20 cellular contexts compared by ENCODE assay signal in the genomic region with DNA sequence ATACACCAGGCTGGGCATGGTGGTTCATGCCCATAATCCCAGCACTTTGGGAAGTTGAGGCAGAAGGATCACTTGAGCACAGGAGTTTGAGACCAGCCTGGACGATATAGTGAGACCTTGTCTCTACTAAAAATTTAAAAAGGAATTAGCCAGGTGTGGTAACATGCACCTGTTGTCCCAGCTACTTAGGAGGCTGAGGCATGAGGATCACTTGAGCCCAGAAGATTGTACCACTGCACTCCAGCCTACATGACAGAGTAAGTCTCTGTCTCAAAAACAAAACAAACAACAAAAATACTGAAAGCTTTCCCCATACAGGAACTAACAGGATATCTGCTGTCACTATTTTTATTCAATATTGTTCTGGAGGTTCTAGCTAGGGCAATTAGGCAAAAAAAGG. TPM values are rescaled to one million over a fixed set of nuclear protein-coding genes. Genes with fewer than 3 reads are reported as not detected.
DNase-seq lines count a peak whose midpoint lies in the region; ATAC-seq, FAIRE-seq and TF ChIP-seq lines count a peak whose summit lies in the region.
"Had no signal": no experiment of that assay in that cellular context is flagged by ENCODE, and none has a peak within 500 bp of the region (broad histone marks: within the 10 kb centered on the region; RNA-seq: fewer than 3 reads in every experiment).

No MANE protein-coding gene starts in this region.

- H3K9me3 ChIP-seq in A549 (peaks cover 3% of the 10 kb centered on the region; the same call in 1 of the 3 replicates), WERI-Rb-1 (ENCODE audit: severe bottlenecking) (no peaks in the 10 kb centered on the region)

- TF ChIP-seq RAD21 in A549 (conservative IDR thresholded peaks at IDR 0.05 in 1 of 2, IDR thresholded peaks at IDR 0.05 in 1 of 2): no peak

- H3K36me3 Mint-ChIP-seq in stimulated activated memory B cell treated with anti-CD40 and anti-IgM and Interleukin-4, amounts not matched to agents 10 μg/mL and 1 μg/mL and 100 μg/mL, for 72 hours: peaks cover 5% of the 10 kb centered on the region

- H3K4me1 Mint-ChIP-seq in stimulated activated memory B cell treated with anti-CD40 and anti-IgM and Interleukin-4, amounts not matched to agents 10 μg/mL and 1 μg/mL and 100 μg/mL, for 72 hours: no peaks in the 10 kb centered on the region

- TF ChIP-seq POLR2A in A549 (IDR thresholded peaks at IDR 0.05; ENCODE audit: low read length): no peak

- H3K4me3 ChIP-seq in A549: no peak overlapping the region
- H3K4me3 ChIP-seq in fibroblast of the aortic adventitia (ENCODE audit: low read depth, low read length): no peak overlapping the region
- H3K4me3 ChIP-seq in WERI-Rb-1 (ENCODE audit: low read depth, low read length): no peak overlapping the region
- H3K4me3 ChIP-seq: GM23338 had no signal

- peak; percentile 67 for FAIRE-seq in A549 (lab: Jason Lieb, UNC)
- FAIRE-seq: D721Med, GM19239, HepG2 had no signal

- no peaks in the 10 kb centered on the region for H3K4me1 ChIP-seq in A549
- H3K4me1 ChIP-seq: Caco-2 had no signal

- no peak for TF ChIP-seq EP300 in A549 (IDR thresholded peaks at IDR 0.05)

- no peak overlapping the region for H3K27ac Mint-ChIP-seq in stimulated activated memory B cell treated with anti-CD40 and anti-IgM and Interleukin-4, amounts not matched to agents 10 μg/mL and 1 μg/mL and 100 μg/mL, for 72 hours
- H3K27ac Mint-ChIP-seq: CD4-positive, alpha-beta T cell; GM23338 had no signal

- WGBS in A549 (ENCODE audit: missing lambda C conversion rate): 74% methylated on average over 1 of the region's 1 CpG

- no peak overlapping the region for H3K27ac ChIP-seq in A549
- H3K27ac ChIP-seq in WERI-Rb-1: no peak overlapping the region
- H3K27ac ChIP-seq: C4-2B had no signal

- POLR2A ChIA-PET in A549 (lab: Yijun Ruan, JAX): no interaction called here

- CTCF ChIA-PET in A549 (lab: Yijun Ruan, JAX): interaction anchor here (0.9 kb wide), 1 partner anchor 10 kb away, joined by 3 read pairs; no protein-coding TSS in a partner anchor

- no peak for ATAC-seq in A549
- ATAC-seq in stimulated activated memory B cell treated with anti-CD40 and anti-IgM and Interleukin-4, amounts not matched to agents 10 μg/mL and 1 μg/mL and 100 μg/mL, for 72 hours: no peak
- ATAC-seq: GM23338, HepG2 had no signal

- no peaks in the 10 kb centered on the region for H3K36me3 ChIP-seq in WERI-Rb-1

- TF ChIP-seq CTCF in A549 (IDR thresholded peaks at IDR 0.05) (no peak), fibroblast of the aortic adventitia (IDR thresholded peaks at IDR 0.05; ENCODE audit: insufficient read depth, low read length) (no peak), WERI-Rb-1 (IDR thresholded peaks at IDR 0.05; ENCODE audit: low read depth, low read length) (no peak)

- no peak for DNase-seq in A549 (ENCODE audit: low read depth in 1 of 2, low spot score in 1 of 2)
- DNase-seq in EH (ENCODE audit: low read depth): peak; percentile 67
- DNase-seq in HCEC 1CT: peak; percentile 29
- DNase-seq in fibroblast of the aortic adventitia (ENCODE audit: low read depth): peak; percentile 51
- DNase-seq in NCI-H1694 treated with DMSO at 0.1 percent for 48 hours (lab: John Stamatoyannopoulos, UW): no peak
- no peak for DNase-seq in WERI-Rb-1
- DNase-seq: 8988T; ACHN; AML-193; Caco-2; CD4-positive, alpha-beta T cell; GF-D8; H7; KG1 had no signal

- peaks cover 44% of the 10 kb centered on the region for H3K27me3 Mint-ChIP-seq in stimulated activated memory B cell treated with anti-CD40 and anti-IgM and Interleukin-4, amounts not matched to agents 10 μg/mL and 1 μg/mL and 100 μg/mL, for 72 hours

- no peaks in the 10 kb centered on the region for H3K27me3 ChIP-seq in WERI-Rb-1 (ENCODE audit: insufficient read depth, low read depth, severe bottlenecking)

- H3K9me3 Mint-ChIP-seq in stimulated activated memory B cell treated with anti-CD40 and anti-IgM and Interleukin-4, amounts not matched to agents 10 μg/mL and 1 μg/mL and 100 μg/mL, for 72 hours: peaks cover 15% of the 10 kb centered on the region

- no peak overlapping the region for H3K4me3 Mint-ChIP-seq in stimulated activated memory B cell treated with anti-CD40 and anti-IgM and Interleukin-4, amounts not matched to agents 10 μg/mL and 1 μg/mL and 100 μg/mL, for 72 hours
- H3K4me3 Mint-ChIP-seq: CD4-positive, alpha-beta T cell; GM23338 had no signal

- H3K4me2 ChIP-seq in A549: no peak overlapping the region
- H3K4me2 ChIP-seq: GM23338 had no signal

TF ChIP-seq in A549, 52 proteins besides CTCF, POLR2A, EP300 and RAD21:
- TF ChIP-seq RFX5 (IDR thresholded peaks at IDR 0.05) (no peak), RARB (CRISPR knock-in tag; IDR thresholded peaks at IDR 0.05) (no peak), HDAC2 (IDR thresholded peaks at IDR 0.05) (no peak), KDM1A (IDR thresholded peaks at IDR 0.05; ENCODE audit: low read depth) (no peak), GATA3 (IDR thresholded peaks at IDR 0.05; ENCODE audit: borderline replicate concordance) (no peak), ELK1 (IDR thresholded peaks at IDR 0.05; ENCODE audit: low read depth, low read length) (no peak)

RNA-seq across cellular contexts. Expression of gene GREM1, which starts 20.9 kb away (rescaled TPM):
- polyA plus RNA-seq in A549 (2011; rRNA removed) (10.5 and 11.0 TPM in 2 replicates), A549 (2017; fragmentation: RNase III; extraction: RNeasy Plus Mini Kit Qiagen cat#74134 plus additional on column Dnase treatment) (3.4 to 4.4 TPM (median 3.5 TPM) in 3 replicates)
- polyA plus RNA-seq in A549 (2012; cell fraction: cytosol; rRNA removed): 2.1 and 3.2 TPM in 2 replicates
- 1.0 and 1.5 TPM in 2 replicates for polyA plus RNA-seq in A549 (2012; cell fraction: nucleus; rRNA removed)
- polyA minus RNA-seq in A549 (2011; rRNA and poly(A)+ RNA removed): 19.5 and 21.2 TPM in 2 replicates
- total RNA-seq in fibroblast of the aortic adventitia (ENCODE audit: low replicate concordance): 25.1 and 181 TPM in 2 replicates
- total RNA-seq: CD4-positive, alpha-beta T cell had no signal

Comparison
In these comparisons a context has a peak if more than half of its experiments do, and no peak if none do; other contexts are left out.
1. DNase-seq: peak in EH (single experiment), HCEC 1CT (single experiment) and fibroblast of the aortic adventitia (single experiment); none in A549 (0 of 2), NCI-H1694 treated with DMSO at 0.1 percent for 48 hours (single experiment) and WERI-Rb-1 (single experiment).